ENCODE assay signal across 2 cellular contexts in the genomic region with DNA sequence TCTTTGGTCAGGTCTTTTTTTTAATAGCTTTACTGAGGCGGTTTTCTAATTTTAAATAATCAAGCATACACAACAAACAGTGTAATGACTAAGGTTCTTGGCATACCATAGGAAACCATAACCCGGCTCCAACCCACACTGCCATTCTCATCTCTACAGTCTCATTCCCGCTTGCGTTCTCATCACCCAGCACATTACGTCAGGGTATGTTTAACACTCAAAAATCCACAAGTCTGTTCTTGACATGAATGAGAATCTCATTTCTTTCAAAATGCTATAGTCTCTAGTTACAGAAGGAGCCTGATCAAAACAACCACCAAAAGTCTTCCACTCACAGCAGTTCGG.
TF ChIP-seq lines count a peak whose summit lies in the region.

No MANE protein-coding gene starts in this region.

TF ChIP-seq in SK-N-SH, 30 proteins besides CTCF, POLR2A, EP300 and RAD21:
- TF ChIP-seq TCF12 (IDR thresholded peaks at IDR 0.05): no peak
- no peak for TF ChIP-seq FOXJ3 (CRISPR knock-in tag; IDR thresholded peaks at IDR 0.05)
- no peak for TF ChIP-seq FOXM1 (IDR thresholded peaks at IDR 0.05; ENCODE audit: low read depth)
- TF ChIP-seq POLR2AphosphoS5 (IDR thresholded peaks at IDR 0.05; ENCODE audit: low read depth, low read length): no peak

TF ChIP-seq in endothelial cell of umbilical vein, 7 proteins besides CTCF, POLR2A, EP300 and RAD21:
- TF ChIP-seq MYC (IDR thresholded peaks at IDR 0.05; ENCODE audit: low read depth, low read length) (no peak), EZH2 (IDR thresholded peaks at IDR 0.05; ENCODE audit: borderline replicate concordance, low read depth, low read length, severe bottlenecking) (no peak)
